Comparison of ENCODE assay signal across 12 cellular contexts in genomic region chr1:165543651-165544452, GRCh38. TPM values are rescaled to one million over a fixed set of nuclear protein-coding genes. Genes with fewer than 3 reads are reported as not detected.
A peak's percentile ranks its signal among the peaks of the same experiment; 100 is the strongest.
DNase-seq lines count a peak whose midpoint lies in the region; ATAC-seq and TF ChIP-seq lines count a peak whose summit lies in the region.
"Had no signal": no experiment of that assay in that cellular context is flagged by ENCODE, and none has a peak within 500 bp of the region (broad histone marks: within the 10 kb centered on the region; RNA-seq: fewer than 3 reads in every experiment).

A gene with protein sequence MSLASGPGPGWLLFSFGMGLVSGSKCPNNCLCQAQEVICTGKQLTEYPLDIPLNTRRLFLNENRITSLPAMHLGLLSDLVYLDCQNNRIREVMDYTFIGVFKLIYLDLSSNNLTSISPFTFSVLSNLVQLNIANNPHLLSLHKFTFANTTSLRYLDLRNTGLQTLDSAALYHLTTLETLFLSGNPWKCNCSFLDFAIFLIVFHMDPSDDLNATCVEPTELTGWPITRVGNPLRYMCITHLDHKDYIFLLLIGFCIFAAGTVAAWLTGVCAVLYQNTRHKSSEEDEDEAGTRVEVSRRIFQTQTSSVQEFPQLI (plus strand): TSS chr1:165544000. CDS start chr1:165544297, 297 bp downstream.

- H3K27ac ChIP-seq in esophagus muscularis mucosa (replicated peaks in 1 of 4): no peak within 1 kb of the TSS
- H3K27ac ChIP-seq: HL-60, Peyer's patch had no signal

- peaks cover 0 to 5% (median 0%) of the 10 kb centered on the region in 4 donors for H3K27me3 ChIP-seq in esophagus muscularis mucosa
- H3K27me3 ChIP-seq: Peyer's patch had no signal

- peak within 1 kb of the TSS in 1 of 4 donors; percentile 9 for H3K4me3 ChIP-seq in esophagus muscularis mucosa
- H3K4me3 ChIP-seq: Peyer's patch had no signal

- TF ChIP-seq CTCF in esophagus muscularis mucosa (IDR thresholded peaks at IDR 0.05): no peak

- TF ChIP-seq EP300 in esophagus muscularis mucosa (IDR thresholded peaks at IDR 0.05): no peak

- 26% methylated on average over 7 of the region's 12 CpGs for WGBS in esophagus muscularis mucosa

- TF ChIP-seq POLR2A in esophagus muscularis mucosa (IDR thresholded peaks at IDR 0.05; ENCODE audit: low read depth): no peak

- intact Hi-C loops in esophagus muscularis mucosa (cut with DNase I): no loop called here

- H3K4me1 ChIP-seq in esophagus muscularis mucosa: peaks cover 5 to 16% (median 13%) of the 10 kb centered on the region in 4 donors
- H3K4me1 ChIP-seq: Peyer's patch had no signal

- peak; percentile 94 for DNase-seq in DMS79 (lab: John Stamatoyannopoulos, UW)
- peak; percentile 83 for DNase-seq in NCI-H2107 treated with DMSO at 0.1 percent for 48 hours (lab: John Stamatoyannopoulos, UW; ENCODE audit: unreplicated experiment)
- DNase-seq in esophagus muscularis mucosa (ENCODE audit: extremely low spot score): peak; percentile 89
- DNase-seq in myocyte (ENCODE audit: low read depth): peak; percentile 1
- no peak for DNase-seq in GM03348 (ENCODE audit: low spot score)
- no peak for DNase-seq in effector CD4-positive, alpha-beta T cell
- DNase-seq in COLO829 (ENCODE audit: low spot score): no peak
- DNase-seq: natural killer cell, Peyer's patch had no signal

- no peaks in the 10 kb centered on the region for H3K9me3 ChIP-seq in esophagus muscularis mucosa
- H3K9me3 ChIP-seq: Peyer's patch had no signal

- no peaks in the 10 kb centered on the region for H3K36me3 ChIP-seq in esophagus muscularis mucosa
- H3K36me3 ChIP-seq: Peyer's patch had no signal

- no peak for ATAC-seq in GM18909 (IDR thresholded peaks at IDR 0.05; ENCODE audit: poor library complexity, unreplicated experiment)
- ATAC-seq: natural killer cell had no signal

RNA-seq across cellular contexts. Expression of the gene that starts here (rescaled TPM):
- total RNA-seq in esophagus muscularis mucosa (under 1 TPM in 1 of 4 donors, not detected in 3; 0.17 TPM), myocyte (not detected in 2 replicates)
- not detected for polyA plus RNA-seq in myocyte (2012)
- total RNA-seq: endothelial cell of umbilical vein, natural killer cell, Peyer's patch had no signal
- polyA plus RNA-seq: endothelial cell of umbilical vein had no signal

Comparison
In these comparisons a context has a peak if more than half of its experiments do, and no peak if none do; other contexts are left out.
1. Peak in DNase-seq in esophagus muscularis mucosa; RNA of the gene not detected or under 1 TPM.
2. Peak in DNase-seq in myocyte; RNA of the gene not detected or under 1 TPM.
3. DNase-seq: peak in DMS79 (single experiment) and NCI-H2107 treated with DMSO at 0.1 percent for 48 hours (single experiment); none in GM03348 (single experiment), effector CD4-positive, alpha-beta T cell (single experiment) and COLO829 (single experiment).